Comparison of ENCODE assay signal across 32 cellular contexts in genomic region chr6:74273541-74273940, GRCh38.
"Had no signal": no experiment of that assay in that cellular context is flagged by ENCODE, and none has a peak within 500 bp of the region (broad histone marks: within the 10 kb centered on the region; RNA-seq: fewer than 3 reads in every experiment).

No MANE protein-coding gene starts in this region.

- ATAC-seq: activated naive CD4-positive, alpha-beta T cell treated with anti-CD3 and anti-CD28 coated beads, Interleukin-2, amount 50 U/mL, for 72 hours; activated naive CD8-positive, alpha-beta T cell treated with anti-CD3 and anti-CD28 coated beads, Interleukin-2, amount 50 U/mL, for 24 hours; activated T-cell treated with anti-CD3 and anti-CD28 coated beads, Interleukin-2, amount 50 U/mL, for 4 hours; activated T-cell treated with anti-CD3 and anti-CD28 coated beads, Interleukin-2, amount 50 U/mL, for 72 hours; activated T-helper 17 cell treated with anti-CD3 and anti-CD28 coated beads, Interleukin-2, amount 50 U/mL, for 72 hours; body of pancreas had no signal

- H3K27ac ChIP-seq: adrenal gland, ascending aorta, body of pancreas, brain microvascular endothelial cell, breast epithelium, cardiac muscle cell had no signal

- H3K4me3 ChIP-seq: adrenal gland, ascending aorta, body of pancreas, breast epithelium, cardiac muscle cell had no signal

- H3K27me3 ChIP-seq: adrenal gland, ascending aorta, body of pancreas, brain microvascular endothelial cell, breast epithelium, cardiac muscle cell had no signal

- FAIRE-seq: astrocyte had no signal

- H3K9me3 ChIP-seq: adrenal gland, ascending aorta, body of pancreas, breast epithelium had no signal

- H3K4me1 ChIP-seq: adrenal gland, ascending aorta, body of pancreas, breast epithelium had no signal

- DNase-seq: activated effector memory CD4-positive, alpha-beta T cell treated with anti-CD3 and anti-CD28 coated beads, Interleukin-2, amount 50 U/mL, for 16 hours; activated effector memory CD4-positive, alpha-beta T cell treated with Interleukin-2 at 50 U/mL for 16 hours; activated gamma-delta T cell; activated gamma-delta T cell treated with Interleukin-2 at 50 U/mL for 16 hours; activated naive CD4-positive, alpha-beta T cell; activated naive CD4-positive, alpha-beta T cell treated with anti-CD3 and anti-CD28 coated beads for 36 hours; activated naive CD4-positive, alpha-beta T cell treated with anti-CD3 and anti-CD28 coated beads, Interleukin-2, amount 10 ng/mL, durations not matched to agents 7 days and 5 days; activated naive CD4-positive, alpha-beta T cell treated with anti-CD3 and anti-CD28 coated beads, Interleukin-2, amount 50 U/mL, for 16 hours; activated naive CD4-positive, alpha-beta T cell treated with Interleukin-2 at 50 U/mL for 16 hours; activated naive CD8-positive, alpha-beta T cell treated with anti-CD3 and anti-CD28 coated beads for 36 hours; activated naive CD8-positive, alpha-beta T cell treated with anti-CD3 and anti-CD28 coated beads, Interleukin-2, amount 10 ng/mL, durations not matched to agents 7 days and 5 days; activated naive CD8-positive, alpha-beta T cell treated with anti-CD3 and anti-CD28 coated beads, Interleukin-2, amount 50 U/mL, for 24 hours; activated T-cell treated with anti-CD3 and anti-CD28 coated beads, Interleukin-2, amount 50 U/mL, for 24 hours; activated T-cell treated with anti-CD3 and anti-CD28 coated beads, Interleukin-2, amount 50 U/mL, for 4 hours; activated T-cell treated with anti-CD3 and anti-CD28 coated beads, Interleukin-2, amount 50 U/mL, for 48 hours; activated T-cell treated with anti-CD3 and anti-CD28 coated beads, Interleukin-2, amount 50 U/mL, for 72 hours; adrenal gland; amniotic stem cell; amygdala; anterior cingulate cortex; aorta; body of pancreas; brain microvascular endothelial cell; caudate nucleus; central memory CD4-positive, alpha-beta T cell; cerebellar nuclear complex had no signal

- H3K36me3 ChIP-seq: adrenal gland, ascending aorta, brain microvascular endothelial cell, breast epithelium, cardiac muscle cell had no signal
